ENCODE assay signal across 12 cellular contexts in the genomic region with DNA sequence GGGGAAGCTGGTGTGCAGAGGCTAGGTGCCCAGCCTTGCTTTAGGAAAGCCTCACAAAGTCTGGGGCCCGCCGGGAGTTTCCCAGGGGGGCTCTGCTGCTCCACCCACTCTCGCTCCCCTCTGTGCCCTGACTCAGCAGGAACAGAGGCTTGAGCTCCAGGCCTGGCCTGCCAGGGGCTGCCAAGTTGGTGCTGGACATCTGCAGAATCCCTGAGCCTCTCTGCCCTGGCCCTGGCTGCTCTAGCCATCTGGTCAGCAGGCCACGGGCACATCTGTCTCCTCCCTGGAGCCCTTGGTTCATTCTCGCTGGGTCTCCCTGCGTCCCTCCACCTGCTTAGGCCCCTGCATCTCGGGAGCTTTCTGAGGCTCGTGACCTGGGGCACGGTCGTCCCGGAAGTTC. TPM values are rescaled to one million over a fixed set of nuclear protein-coding genes. Genes with fewer than 3 reads are reported as not detected.
DNase-seq lines count a peak whose midpoint lies in the region; ATAC-seq and TF ChIP-seq lines count a peak whose summit lies in the region.
"Had no signal": no experiment of that assay in that cellular context is flagged by ENCODE, and none has a peak within 500 bp of the region (broad histone marks: within the 10 kb centered on the region; RNA-seq: fewer than 3 reads in every experiment).

No MANE protein-coding gene starts in this region.

- H3K4me3 ChIP-seq in HUES64 (ENCODE audit: low read length) (peak overlapping the region; percentile 42), body of pancreas (no peak overlapping the region), left lung (peak overlapping the region in 1 of 2 donors; percentile 27)
- H3K4me3 ChIP-seq: PC-9 had no signal

- H3K27me3 ChIP-seq in HUES64 (ENCODE audit: insufficient read depth, low read length), result peaks cover 27% of the 10 kb centered on the region
- no peaks in the 10 kb centered on the region for H3K27me3 ChIP-seq in body of pancreas
- peaks cover 10 to 64% of the 10 kb centered on the region in 2 donors for H3K27me3 ChIP-seq in left lung

- H3K27ac Mint-ChIP-seq in stimulated activated naive B cell treated with anti-CD40 and anti-IgM and Interleukin-4, amounts not matched to agents 10 μg/mL and 1 μg/mL and 100 μg/mL, for 72 hours, result peak overlapping the region; percentile 56
- H3K27ac Mint-ChIP-seq: natural killer cell had no signal

- TF ChIP-seq CTCF in body of pancreas (IDR thresholded peaks at IDR 0.05), result no peak
- no peak for TF ChIP-seq CTCF in left lung (IDR thresholded peaks at IDR 0.05)

- WGBS in HUES64, result 48% methylated on average over 11 of the region's 11 CpGs
- 66 to 75% methylated on average over 11 of the region's 11 CpGs for WGBS in body of pancreas, 2 donors

- H3K27ac ChIP-seq in HUES64 (ENCODE audit: low read depth, low read length), result no peak overlapping the region
- peak overlapping the region in 3 of 4 donors; percentile 36 to 55 (median 52) for H3K27ac ChIP-seq in body of pancreas
- H3K27ac ChIP-seq in left lung, result peak overlapping the region; percentile 36 to 37
- H3K27ac ChIP-seq: PC-9 had no signal

- no peak for ATAC-seq in body of pancreas
- ATAC-seq in left lung, result peak; percentile 4
- no peak for ATAC-seq in stimulated activated naive B cell treated with anti-CD40 and anti-IgM and Interleukin-4, amounts not matched to agents 10 μg/mL and 1 μg/mL and 100 μg/mL, for 72 hours (replicated peaks)

- H3K4me3 Mint-ChIP-seq in stimulated activated naive B cell treated with anti-CD40 and anti-IgM and Interleukin-4, amounts not matched to agents 10 μg/mL and 1 μg/mL and 100 μg/mL, for 72 hours, result peak overlapping the region in 1 of 2 donors; percentile 16
- H3K4me3 Mint-ChIP-seq: natural killer cell had no signal

- H3K4me1 ChIP-seq in HUES64 (ENCODE audit: insufficient read depth, low read length) (peaks cover 2% of the 10 kb centered on the region; the same call in 1 of the 2 replicates), body of pancreas (peaks cover 24% of the 10 kb centered on the region), left lung (peaks cover 14 to 31% of the 10 kb centered on the region in 2 donors)

- DNase-seq in body of pancreas (no peak), left lung (no peak), NCI-H2196 (lab: John Stamatoyannopoulos, UW; ENCODE audit: unreplicated experiment) (no peak), NOMO-1 treated with DMSO at 0.1 percent for 48 hours (lab: John Stamatoyannopoulos, UW; ENCODE audit: unreplicated experiment) (no peak), HPDE6-E6E7 (ENCODE audit: extremely low spot score) (no peak), NCI-H1436 treated with DMSO at 0.1 percent for 48 hours (lab: John Stamatoyannopoulos, UW) (no peak)
- DNase-seq in stimulated activated naive B cell treated with anti-CD40 and anti-IgM and Interleukin-4, amounts not matched to agents 10 μg/mL and 1 μg/mL and 100 μg/mL, for 72 hours, result no peak
- DNase-seq: amniotic stem cell, MM.1S, natural killer cell, PC-9 had no signal

- H3K9me3 ChIP-seq in HUES64 (ENCODE audit: insufficient read depth, low read depth, low read length) (no peaks in the 10 kb centered on the region), body of pancreas (no peaks in the 10 kb centered on the region), left lung (no peaks in the 10 kb centered on the region)

- no peaks in the 10 kb centered on the region for H3K36me3 ChIP-seq in HUES64 (ENCODE audit: insufficient read depth, low read length)
- no peaks in the 10 kb centered on the region for H3K36me3 ChIP-seq in body of pancreas (replicated peaks in 1 of 2; ENCODE audit: insufficient read depth in 1 of 2, low read depth in 2 of 2)
- no peaks in the 10 kb centered on the region for H3K36me3 ChIP-seq in left lung

- peaks cover 19 to 37% of the 10 kb centered on the region in 2 donors for H3K4me1 Mint-ChIP-seq in stimulated activated naive B cell treated with anti-CD40 and anti-IgM and Interleukin-4, amounts not matched to agents 10 μg/mL and 1 μg/mL and 100 μg/mL, for 72 hours

- no peaks in the 10 kb centered on the region for H3K9me3 Mint-ChIP-seq in stimulated activated naive B cell treated with anti-CD40 and anti-IgM and Interleukin-4, amounts not matched to agents 10 μg/mL and 1 μg/mL and 100 μg/mL, for 72 hours
- H3K9me3 Mint-ChIP-seq: natural killer cell had no signal

- H3K36me3 Mint-ChIP-seq in stimulated activated naive B cell treated with anti-CD40 and anti-IgM and Interleukin-4, amounts not matched to agents 10 μg/mL and 1 μg/mL and 100 μg/mL, for 72 hours, result peaks cover 0 to 2% of the 10 kb centered on the region in 2 donors
- H3K36me3 Mint-ChIP-seq: natural killer cell had no signal

- peaks cover 43 to 74% of the 10 kb centered on the region in 2 donors for H3K27me3 Mint-ChIP-seq in stimulated activated naive B cell treated with anti-CD40 and anti-IgM and Interleukin-4, amounts not matched to agents 10 μg/mL and 1 μg/mL and 100 μg/mL, for 72 hours

- intact Hi-C loops in body of pancreas (cut with DNase I), result loop anchor here (10.0 kb wide), 1 partner anchor 471 kb away; no protein-coding TSS in a partner anchor
- intact Hi-C loops in left lung (cut with DNase I), result loop anchor here in 1 of 2 donors (10.0 kb wide), 1 partner anchor 181 kb away; no protein-coding TSS in a partner anchor

- no peak overlapping the region for H3K9ac ChIP-seq in HUES64 (ENCODE audit: low read depth, low read length)

- TF ChIP-seq POLR2A in body of pancreas (IDR thresholded peaks at IDR 0.05), result no peak

RNA-seq across cellular contexts. Expression of a gene that starts 0.6 kb away (rescaled TPM):
- polyA plus RNA-seq in HUES64 (2013, experiment 1 of 2), result 0.65 TPM
- 1.2 TPM for polyA plus RNA-seq in HUES64 (2013, experiment 2 of 2)
- 10 to 100 TPM in 1 of 2 donors, 1 to 10 TPM in 1; 4.2 to 21.8 TPM for total RNA-seq in body of pancreas
- 10 to 100 TPM; 17.3 to 18.5 TPM for total RNA-seq in left lung
- total RNA-seq: natural killer cell had no signal

RNA-seq across cellular contexts. Expression of a gene that starts 9.1 kb away (rescaled TPM):
- polyA plus RNA-seq in HUES64 (2013, experiment 1 of 2), result not detected
- polyA plus RNA-seq in HUES64 (2013, experiment 2 of 2), result not detected
- not detected for total RNA-seq in body of pancreas
- not detected for total RNA-seq in left lung
- total RNA-seq: natural killer cell, PC-9 had no signal

RNA-seq across cellular contexts. Expression of a gene that starts 55.0 kb away (rescaled TPM):
- 15.8 TPM for polyA plus RNA-seq in HUES64 (2013, experiment 1 of 2)
- polyA plus RNA-seq in HUES64 (2013, experiment 2 of 2), result 13.8 TPM
- total RNA-seq in body of pancreas, result 1 to 10 TPM; 2.6 to 3.0 TPM
- 10 to 100 TPM in 1 of 2 donors, 1 to 10 TPM in 1; 7.8 to 22.4 TPM for total RNA-seq in left lung
